ENCODE assay signal across 8 cellular contexts in the genomic region with DNA sequence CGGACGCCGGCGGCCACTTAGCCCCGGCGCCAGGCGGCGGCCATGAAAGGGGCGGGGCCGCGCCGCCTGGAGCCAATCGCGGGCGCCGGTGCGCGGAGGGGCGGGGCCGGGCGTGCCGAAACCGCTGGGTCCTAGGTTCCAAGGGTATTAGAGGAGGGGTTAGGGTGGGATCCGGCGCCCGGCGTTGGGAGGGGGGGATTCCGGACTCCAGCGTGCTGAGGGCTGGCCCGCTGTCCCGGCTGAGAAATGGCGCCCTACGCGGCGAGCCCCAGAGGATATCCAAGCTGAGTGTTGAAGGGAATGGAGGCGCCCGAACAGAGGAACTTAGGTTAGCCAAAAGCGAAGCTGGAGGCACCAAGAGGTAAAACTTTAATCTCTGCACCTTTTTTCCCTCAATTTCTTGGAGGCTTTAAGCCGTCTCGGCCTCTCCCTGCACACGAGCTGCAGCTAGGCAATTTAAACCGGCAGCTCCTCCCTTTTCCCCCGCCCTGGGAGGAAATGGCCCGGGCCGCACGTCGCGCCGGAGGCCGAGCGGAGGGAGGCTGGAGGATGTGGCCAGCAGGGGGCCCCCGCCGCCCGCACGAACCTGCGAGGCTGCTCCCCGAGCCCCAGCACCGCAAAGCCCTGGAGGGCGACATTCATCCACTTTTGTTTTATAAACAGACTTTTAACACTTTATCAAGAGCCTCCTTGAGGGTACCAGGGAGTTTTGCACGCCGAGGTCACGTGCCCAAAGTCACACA. TPM values are rescaled to one million over a fixed set of nuclear protein-coding genes. Genes with fewer than 3 reads are reported as not detected.
DNase-seq lines count a peak whose midpoint lies in the region; ATAC-seq and TF ChIP-seq lines count a peak whose summit lies in the region.

Gene XXYLT1, minus strand, starts transcription at position 44 of the 743 bp plus-strand sequence. CDS start 101 bp downstream, outside the sequence.

- peak within 1 kb of the TSS; percentile 95 for H2AFZ ChIP-seq in GM23338
- peak within 1 kb of the TSS; percentile 84 for H2AFZ ChIP-seq in fibroblast of lung (ENCODE audit: low read length)

- peak within 1 kb of the TSS; percentile 89 for H3K27ac Mint-ChIP-seq in GM23338
- H3K27ac Mint-ChIP-seq in naive thymus-derived CD8-positive, alpha-beta T cell: peak within 1 kb of the TSS; percentile 66 to 91 (median 82)
- peak within 1 kb of the TSS; percentile 93 for H3K27ac Mint-ChIP-seq in stimulated activated naive B cell treated with anti-CD40 and anti-IgM and Interleukin-4, amounts not matched to agents 10 μg/mL and 1 μg/mL and 100 μg/mL, for 72 hours

- peak; percentile 86 for ATAC-seq in GM23338
- peak; percentile 84 to 88 for ATAC-seq in naive thymus-derived CD8-positive, alpha-beta T cell
- ATAC-seq in stimulated activated naive B cell treated with anti-CD40 and anti-IgM and Interleukin-4, amounts not matched to agents 10 μg/mL and 1 μg/mL and 100 μg/mL, for 72 hours (replicated peaks): peak; percentile 86 to 89

- H3K36me3 ChIP-seq in GM23338 (ENCODE audit: insufficient read depth) (no peaks in the 10 kb centered on the region), Peyer's patch (no peaks in the 10 kb centered on the region), fibroblast of lung (ENCODE audit: control insufficient read depth, insufficient read depth, low read length) (peaks cover 2% of the 10 kb centered on the region)

- H3K79me2 ChIP-seq in GM23338 (replicated peaks; ENCODE audit: insufficient read depth) (peaks cover 39% of the 10 kb centered on the region), fibroblast of lung (ENCODE audit: control insufficient read depth, insufficient read depth, low read length) (peaks cover 12% of the 10 kb centered on the region)

- H3K4me1 ChIP-seq in GM23338 (ENCODE audit: insufficient read depth) (peaks cover 11% of the 10 kb centered on the region; the same call in 1 of the 2 replicates), Peyer's patch (peaks cover 0 to 20% (median 10%) of the 10 kb centered on the region in 4 donors), fibroblast of lung (ENCODE audit: control insufficient read depth, extremely low read depth, insufficient read depth, low read length) (peaks cover 3% of the 10 kb centered on the region)

- H3K27ac ChIP-seq in GM23338 (ENCODE audit: low read depth) (peak within 1 kb of the TSS; percentile 86), Peyer's patch (peak within 1 kb of the TSS; percentile 79 to 93 (median 88)), fibroblast of lung (ENCODE audit: insufficient read depth, low read length) (peak within 1 kb of the TSS; percentile 39)

- peak within 1 kb of the TSS; percentile 98 for H3K4me2 ChIP-seq in GM23338
- H3K4me2 ChIP-seq in fibroblast of lung (ENCODE audit: extremely low read depth, insufficient read depth, low read length): peak within 1 kb of the TSS; percentile 87

- peak; percentile 90 for DNase-seq in EH (ENCODE audit: low read depth)
- peak; percentile 93 for DNase-seq in GM23338 (ENCODE audit: low spot score)
- peak; percentile 87 to 90 for DNase-seq in Kasumi-1 (lab: John Stamatoyannopoulos, UW)
- DNase-seq in Peyer's patch: peak; percentile 82 to 95 (median 94)
- peak; percentile 82 to 84 for DNase-seq in activated T-helper 1 cell treated with anti-CD3 and anti-CD28 coated beads, Interleukin-2, amount 50 U/mL, for 16 hours (ENCODE audit: low read depth in 1 of 2, low spot score in 1 of 2)
- DNase-seq in fibroblast of lung (ENCODE audit: low read depth in 2 of 2): peak; percentile 81 to 88
- peak; percentile 78 to 92 (median 89) for DNase-seq in naive thymus-derived CD8-positive, alpha-beta T cell
- DNase-seq in stimulated activated naive B cell treated with anti-CD40 and anti-IgM and Interleukin-4, amounts not matched to agents 10 μg/mL and 1 μg/mL and 100 μg/mL, for 72 hours: peak; percentile 85

- no peaks in the 10 kb centered on the region for H3F3A ChIP-seq in GM23338 (replicated peaks; ENCODE audit: low read depth)

- no peaks in the 10 kb centered on the region for H3K9me3 Mint-ChIP-seq in GM23338
- no peaks in the 10 kb centered on the region for H3K9me3 Mint-ChIP-seq in naive thymus-derived CD8-positive, alpha-beta T cell
- H3K9me3 Mint-ChIP-seq in stimulated activated naive B cell treated with anti-CD40 and anti-IgM and Interleukin-4, amounts not matched to agents 10 μg/mL and 1 μg/mL and 100 μg/mL, for 72 hours: no peaks in the 10 kb centered on the region

- peaks cover 22% of the 10 kb centered on the region for H3K36me3 Mint-ChIP-seq in GM23338 (ENCODE audit: low read depth)
- peaks cover 0 to 5% (median 0%) of the 10 kb centered on the region in 3 donors for H3K36me3 Mint-ChIP-seq in naive thymus-derived CD8-positive, alpha-beta T cell
- peaks cover 10 to 13% of the 10 kb centered on the region in 2 donors for H3K36me3 Mint-ChIP-seq in stimulated activated naive B cell treated with anti-CD40 and anti-IgM and Interleukin-4, amounts not matched to agents 10 μg/mL and 1 μg/mL and 100 μg/mL, for 72 hours

- no peaks in the 10 kb centered on the region for H3K9me2 ChIP-seq in GM23338 (ENCODE audit: insufficient read depth)

- H3K27me3 ChIP-seq in GM23338 (ENCODE audit: insufficient read depth) (no peaks in the 10 kb centered on the region), Peyer's patch (no peaks in the 10 kb centered on the region), fibroblast of lung (ENCODE audit: control insufficient read depth, insufficient read depth, low read length) (no peaks in the 10 kb centered on the region)

- H3K9ac ChIP-seq in fibroblast of lung (ENCODE audit: insufficient read depth, low read length): peak within 1 kb of the TSS; percentile 63

- peak within 1 kb of the TSS; percentile 90 for H3K4me3 Mint-ChIP-seq in GM23338
- H3K4me3 Mint-ChIP-seq in naive thymus-derived CD8-positive, alpha-beta T cell: peak within 1 kb of the TSS; percentile 79 to 92 (median 90)
- H3K4me3 Mint-ChIP-seq in stimulated activated naive B cell treated with anti-CD40 and anti-IgM and Interleukin-4, amounts not matched to agents 10 μg/mL and 1 μg/mL and 100 μg/mL, for 72 hours: peak within 1 kb of the TSS; percentile 89 to 91

- POLR2A ChIA-PET in naive thymus-derived CD8-positive, alpha-beta T cell (lab: Charles Lee): interaction anchor here (0.6 to 3.6 kb wide), 15 partner anchors 10 to 784 kb away, joined by 3 to 30 read pairs (median 8); partner anchors contain the start of genes ACAP2, FAM43A, LSG1 and PPP1R2

- H4K20me1 ChIP-seq in GM23338 (replicated peaks; ENCODE audit: insufficient read depth) (peaks cover 35% of the 10 kb centered on the region), fibroblast of lung (ENCODE audit: control insufficient read depth, extremely low read depth, insufficient read depth, low read length) (no peaks in the 10 kb centered on the region)

- peaks cover 7% of the 10 kb centered on the region for H3K27me3 Mint-ChIP-seq in GM23338 (ENCODE audit: insufficient read depth, low read depth, poor library complexity)
- no peaks in the 10 kb centered on the region for H3K27me3 Mint-ChIP-seq in naive thymus-derived CD8-positive, alpha-beta T cell
- H3K27me3 Mint-ChIP-seq in stimulated activated naive B cell treated with anti-CD40 and anti-IgM and Interleukin-4, amounts not matched to agents 10 μg/mL and 1 μg/mL and 100 μg/mL, for 72 hours: no peaks in the 10 kb centered on the region

- H3K4me1 Mint-ChIP-seq in GM23338: peaks cover 22% of the 10 kb centered on the region
- peaks cover 16 to 34% (median 26%) of the 10 kb centered on the region in 4 donors for H3K4me1 Mint-ChIP-seq in naive thymus-derived CD8-positive, alpha-beta T cell
- peaks cover 16 to 27% of the 10 kb centered on the region in 2 donors for H3K4me1 Mint-ChIP-seq in stimulated activated naive B cell treated with anti-CD40 and anti-IgM and Interleukin-4, amounts not matched to agents 10 μg/mL and 1 μg/mL and 100 μg/mL, for 72 hours

- H3K9me3 ChIP-seq in Peyer's patch: no peaks in the 10 kb centered on the region
- no peaks in the 10 kb centered on the region for H3K9me3 ChIP-seq in fibroblast of lung (ENCODE audit: control insufficient read depth, insufficient read depth, low read depth, low read length)

- H3K4me3 ChIP-seq in GM23338 (peak within 1 kb of the TSS; percentile 83), Peyer's patch (peak within 1 kb of the TSS; percentile 76 to 97 (median 84)), fibroblast of lung (replicated peaks in 1 of 4; ENCODE audit: control extremely low read depth in 1 of 4, insufficient read depth in 1 of 4, low read depth in 3 of 4, low read length in 4 of 4) (peak within 1 kb of the TSS; percentile 50 to 89 (median 64))

- TF ChIP-seq CTCF in GM23338 (conservative IDR thresholded peaks at IDR 0.05; ENCODE audit: low read depth in 2 of 2) (peak; percentile 82 to 96), Peyer's patch (IDR thresholded peaks at IDR 0.05) (peak; percentile 88 to 99 (median 97)), fibroblast of lung (conservative IDR thresholded peaks at IDR 0.05 in 1 of 2, IDR thresholded peaks at IDR 0.05 in 1 of 2; ENCODE audit: low read depth in 1 of 2, low read length in 2 of 2) (peak; percentile 67 to 82)

- TF ChIP-seq POLR2A in Peyer's patch (IDR thresholded peaks at IDR 0.05): peak in 1 of 2 donors; percentile 41

TF ChIP-seq in GM23338, 12 proteins besides CTCF, POLR2A, EP300 and RAD21 (continues in another document):
- no peak for TF ChIP-seq ZNF114 (CRISPR knock-in tag; IDR thresholded peaks at IDR 0.05)
- no peak for TF ChIP-seq ZNF331 (CRISPR knock-in tag; IDR thresholded peaks at IDR 0.05; ENCODE audit: low read depth)
- no peak for TF ChIP-seq ETS1 (IDR thresholded peaks at IDR 0.05)
- TF ChIP-seq POLR2AphosphoS5 (IDR thresholded peaks at IDR 0.05; ENCODE audit: low read depth): peak; percentile 39

RNA-seq across cellular contexts. Expression of gene XXYLT1, which starts in this region (rescaled TPM):
- total RNA-seq in GM23338 (2014; rRNA removed; shearing (Covaris generic)): 28.9 and 34.8 TPM in 2 replicates
- polyA plus RNA-seq in GM23338 (2016; fragmentation: Nextera tagmentation; extraction: Ambion mirVana) (13.5 and 14.7 TPM in 2 replicates), fibroblast of lung (15.9 and 18.5 TPM in 2 replicates)
- total RNA-seq in Peyer's patch (10 to 100 TPM in 1 of 4 donors, 1 to 10 TPM in 3; 5.4 to 18.2 (median 6.9) TPM), fibroblast of lung (8.2 and 12.4 TPM in 2 replicates)
- polyA plus RNA-seq in fibroblast of lung (2012): 13.9 and 15.2 TPM in 2 replicates
- 9.6 and 12.1 TPM in 2 replicates for polyA minus RNA-seq in fibroblast of lung (ENCODE audit: low replicate concordance)
- 1 to 10 TPM; 5.4 to 5.6 TPM for total RNA-seq in naive thymus-derived CD8-positive, alpha-beta T cell
- 1 to 10 TPM; 6.3 to 8.3 (median 7.2) TPM for polyA plus RNA-seq in naive thymus-derived CD8-positive, alpha-beta T cell

Comparison
In these comparisons a context has a peak if more than half of its experiments do, and no peak if none do; other contexts are left out.
1. Peak in every context shown above with its lines: DNase-seq, ATAC-seq, H3K4me3 ChIP-seq and H3K27ac ChIP-seq.